In genomic region chr2:130714795-130715194, GRCh38 we compare ENCODE assay signal across 4 cellular contexts. TPM values are rescaled to one million over a fixed set of nuclear protein-coding genes. Genes with fewer than 3 reads are reported as not detected.
"Had no signal": no experiment of that assay in that cellular context is flagged by ENCODE, and none has a peak within 500 bp of the region (broad histone marks: within the 10 kb centered on the region; RNA-seq: fewer than 3 reads in every experiment).

No MANE protein-coding gene starts in this region.

RNA-seq across cellular contexts. Expression of gene GPR148, which starts 14.1 kb away (rescaled TPM):
- total RNA-seq: LHCN-M2, M059J, MCF 10A, NCI-H460 had no signal

RNA-seq across cellular contexts. Expression of gene AMER3, which starts 40.5 kb away (rescaled TPM):
- total RNA-seq: LHCN-M2, M059J, MCF 10A, NCI-H460 had no signal
